1 cellular context compared by ENCODE assay signal in the genomic region with DNA sequence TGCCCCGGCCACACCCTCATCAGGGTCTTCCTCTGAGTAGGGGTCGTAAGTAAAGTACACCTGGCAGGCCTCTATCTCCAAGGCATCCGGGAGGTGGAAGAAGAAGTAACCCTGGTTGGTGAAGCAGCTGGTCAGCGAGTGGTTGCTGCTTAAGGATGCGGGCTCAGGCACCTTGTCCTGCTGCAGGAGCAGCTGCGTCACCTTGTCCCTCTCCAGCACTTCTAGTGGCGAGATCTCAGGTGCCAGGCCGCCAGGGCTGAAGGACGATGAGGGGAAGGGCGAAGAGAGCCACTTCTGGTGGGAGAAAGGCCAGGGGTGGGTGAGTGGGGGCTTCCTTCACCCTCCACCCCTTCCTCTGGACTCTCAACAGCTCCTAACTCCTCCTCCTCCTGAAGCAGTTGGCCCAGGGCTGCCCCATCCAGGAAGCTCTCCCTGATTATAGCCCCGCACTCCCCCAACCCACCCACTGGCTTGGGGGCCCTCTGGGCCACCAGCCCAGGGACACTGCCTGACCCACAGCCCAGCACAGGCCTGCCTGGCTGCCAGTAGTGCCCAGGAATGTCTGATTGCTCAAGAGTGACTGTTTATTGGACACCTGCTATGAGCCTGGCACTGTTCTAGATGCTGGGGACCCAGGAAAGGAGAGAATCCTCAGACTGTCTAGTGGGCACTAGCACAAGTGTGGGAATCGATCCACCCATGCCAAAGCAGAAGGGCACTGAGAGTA.
A peak's percentile ranks its signal among the peaks of the same experiment; 100 is the strongest.
TF ChIP-seq lines count a peak whose summit lies in the region.

No MANE protein-coding gene starts in this region.

TF ChIP-seq in H1, 55 proteins besides CTCF, POLR2A, EP300 and RAD21:
- TF ChIP-seq BACH1 (IDR thresholded peaks at IDR 0.05; ENCODE audit: low read length) (no peak), CEBPB (IDR thresholded peaks at IDR 0.05; ENCODE audit: low read depth, low read length) (0 out of 2 replicates have a peak, but pooled peaks have one; percentile 4)
